ENCODE assay signal across 8 cellular contexts in the genomic region with DNA sequence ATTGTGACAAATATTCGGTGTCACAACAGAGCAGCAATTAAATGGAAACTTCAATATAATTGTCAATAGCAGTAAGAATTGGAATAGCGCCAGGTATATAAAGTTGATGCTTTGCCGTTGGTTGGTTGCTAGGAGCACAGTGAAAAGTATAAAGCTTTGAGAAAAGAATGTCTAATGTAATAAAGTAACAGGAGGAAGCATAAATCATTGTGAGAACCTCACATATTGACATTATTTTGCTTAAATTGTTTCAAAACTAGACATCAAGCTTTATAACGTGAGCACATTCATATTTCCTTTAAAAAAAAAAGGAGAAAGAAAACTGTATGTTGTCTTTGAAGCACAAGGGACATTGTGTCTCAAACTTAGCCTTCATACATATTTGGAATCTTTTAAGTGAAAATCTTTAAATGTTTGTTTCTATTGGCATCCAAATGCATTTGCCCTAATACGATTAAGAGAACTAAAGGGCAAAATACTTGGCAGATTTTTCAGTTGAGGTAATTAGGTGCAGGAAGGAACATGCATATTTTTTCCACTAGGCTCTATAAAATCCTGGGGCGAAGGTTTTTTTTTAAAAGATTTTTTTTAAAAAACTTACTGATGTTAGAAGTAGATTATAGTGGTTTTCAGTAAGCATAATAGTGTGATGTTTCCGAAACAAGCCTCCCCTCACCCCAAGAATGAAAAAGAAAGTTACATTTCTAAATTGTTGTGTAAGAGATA.
DNase-seq lines count a peak whose midpoint lies in the region; ATAC-seq and TF ChIP-seq lines count a peak whose summit lies in the region.

No MANE protein-coding gene starts in this region.

- H3K27me3 ChIP-seq in left ventricle myocardium inferior (ENCODE audit: low read depth) = no peaks in the 10 kb centered on the region
- H3K27me3 ChIP-seq in vagina = no peaks in the 10 kb centered on the region

- H3K27ac ChIP-seq in left ventricle myocardium inferior (replicated peaks) (peak overlapping the region; percentile 75), vagina (peak overlapping the region; percentile 78)

- intact Hi-C loops in left ventricle myocardium inferior (cut with micrococcal nuclease) (no loop called here), Right ventricle myocardium inferior (cut with DNase I) (loop anchor here (2.0 kb wide), 1 partner anchor 91 kb away; no protein-coding TSS in a partner anchor), mucosa of descending colon (cut with DNase I, micrococcal nuclease) (no loop called here), vagina (cut with DNase I) (no loop called here)

- TF ChIP-seq POLR2A in vagina (IDR thresholded peaks at IDR 0.05) = no peak

- no peaks in the 10 kb centered on the region for H3K36me3 ChIP-seq in left ventricle myocardium inferior
- H3K36me3 ChIP-seq in mucosa of descending colon (ENCODE audit: low read depth) = no peaks in the 10 kb centered on the region
- H3K36me3 ChIP-seq in vagina = peaks cover 0 to 6% of the 10 kb centered on the region in 2 donors

- peak overlapping the region; percentile 45 for H3K4me3 ChIP-seq in left ventricle myocardium inferior
- H3K4me3 ChIP-seq in mucosa of descending colon = no peak overlapping the region
- H3K4me3 ChIP-seq in vagina = peak overlapping the region in 1 of 2 donors; percentile 30

- TF ChIP-seq CTCF in left ventricle myocardium inferior (IDR thresholded peaks at IDR 0.05; ENCODE audit: borderline replicate concordance) = no peak
- no peak for TF ChIP-seq CTCF in mucosa of descending colon (IDR thresholded peaks at IDR 0.05)
- TF ChIP-seq CTCF in vagina (IDR thresholded peaks at IDR 0.05) = no peak

- no peak for DNase-seq in left ventricle myocardium inferior
- no peak for DNase-seq in Right ventricle myocardium inferior (ENCODE audit: missing footprints)
- DNase-seq in astrocyte of the hippocampus (ENCODE audit: low read depth, low spot score) = peak; percentile 57
- DNase-seq in mucosa of descending colon = no peak
- DNase-seq in vagina (ENCODE audit: extremely low spot score in 2 of 2) = no peak
- DNase-seq in GM03348 (ENCODE audit: low spot score) = no peak

- H3K9me3 ChIP-seq in left ventricle myocardium inferior (replicated peaks) (no peaks in the 10 kb centered on the region), mucosa of descending colon (no peaks in the 10 kb centered on the region), vagina (no peaks in the 10 kb centered on the region)

- ATAC-seq in Right ventricle myocardium inferior (no peak), mucosa of descending colon (peak; percentile 50), GM19023 (IDR thresholded peaks at IDR 0.05; ENCODE audit: unreplicated experiment) (no peak), HG03175 (IDR thresholded peaks at IDR 0.05; ENCODE audit: unreplicated experiment) (no peak)

- H3K4me1 ChIP-seq in left ventricle myocardium inferior = peaks cover 31% of the 10 kb centered on the region
- H3K4me1 ChIP-seq in mucosa of descending colon (ENCODE audit: low read depth) = peaks cover 31% of the 10 kb centered on the region
- peaks cover 55% of the 10 kb centered on the region for H3K4me1 ChIP-seq in vagina
